In genomic region chr1:239997515-239998311, GRCh38 we compare ENCODE assay signal across 9 cellular contexts.
DNase-seq lines count a peak whose midpoint lies in the region; ATAC-seq and TF ChIP-seq lines count a peak whose summit lies in the region.
"Had no signal": no experiment of that assay in that cellular context is flagged by ENCODE, and none has a peak within 500 bp of the region (broad histone marks: within the 10 kb centered on the region; RNA-seq: fewer than 3 reads in every experiment).

No MANE protein-coding gene starts in this region.

- H3K27me3 Mint-ChIP-seq in activated CD4-positive, alpha-beta T cell treated with anti-CD3 and anti-CD28 coated beads, Interleukin-2, amount 10 ng/mL, durations not matched to agents 24 days and 14 days = peaks cover 34% of the 10 kb centered on the region
- peaks cover 39% of the 10 kb centered on the region for H3K27me3 Mint-ChIP-seq in activated CD4-positive, alpha-beta T cell treated with anti-CD3 and anti-CD28 coated beads, Interleukin-2, amount 10 ng/mL, durations not matched to agents 7 days and 5 days
- peaks cover 29 to 35% of the 10 kb centered on the region in 2 donors for H3K27me3 Mint-ChIP-seq in stimulated activated naive B cell treated with anti-CD40 and anti-IgM and Interleukin-4, amounts not matched to agents 10 μg/mL and 1 μg/mL and 100 μg/mL, for 72 hours

- POLR2A ChIA-PET in activated CD4-positive, alpha-beta T cell treated with anti-CD3 and anti-CD28 coated beads, Interleukin-2, amount 10 ng/mL, durations not matched to agents 7 days and 5 days (lab: Charles Lee) = no interaction called here
- POLR2A ChIA-PET in A673 (lab: Charles Lee; ENCODE audit: low non-redundant PET) = no interaction called here

- no peaks in the 10 kb centered on the region for H3K4me1 Mint-ChIP-seq in activated CD4-positive, alpha-beta T cell treated with anti-CD3 and anti-CD28 coated beads, Interleukin-2, amount 10 ng/mL, durations not matched to agents 24 days and 14 days
- H3K4me1 Mint-ChIP-seq in activated CD4-positive, alpha-beta T cell treated with anti-CD3 and anti-CD28 coated beads, Interleukin-2, amount 10 ng/mL, durations not matched to agents 7 days and 5 days = peaks cover 2% of the 10 kb centered on the region
- H3K4me1 Mint-ChIP-seq in stimulated activated naive B cell treated with anti-CD40 and anti-IgM and Interleukin-4, amounts not matched to agents 10 μg/mL and 1 μg/mL and 100 μg/mL, for 72 hours = no peaks in the 10 kb centered on the region

- H3K9ac ChIP-seq in iPS-18a (ENCODE audit: low read length) = no peak overlapping the region

- intact Hi-C loops in activated CD4-positive, alpha-beta T cell treated with anti-CD3 and anti-CD28 coated beads, Interleukin-2, amount 10 ng/mL, durations not matched to agents 24 days and 14 days (cut with micrococcal nuclease) = no loop called here
- intact Hi-C loops in A673 (cut with micrococcal nuclease; ENCODE audit: unreplicated experiment) = no loop called here

- H3K36me3 Mint-ChIP-seq in activated CD4-positive, alpha-beta T cell treated with anti-CD3 and anti-CD28 coated beads, Interleukin-2, amount 10 ng/mL, durations not matched to agents 24 days and 14 days (ENCODE audit: low read depth) = peaks cover 1% of the 10 kb centered on the region
- H3K36me3 Mint-ChIP-seq in activated CD4-positive, alpha-beta T cell treated with anti-CD3 and anti-CD28 coated beads, Interleukin-2, amount 10 ng/mL, durations not matched to agents 7 days and 5 days (ENCODE audit: low read depth) = no peaks in the 10 kb centered on the region
- no peaks in the 10 kb centered on the region for H3K36me3 Mint-ChIP-seq in stimulated activated naive B cell treated with anti-CD40 and anti-IgM and Interleukin-4, amounts not matched to agents 10 μg/mL and 1 μg/mL and 100 μg/mL, for 72 hours
- H3K36me3 Mint-ChIP-seq: CD4-positive, CD25-positive, alpha-beta regulatory T cell had no signal

- H3K27me3 ChIP-seq in iPS-18a (ENCODE audit: control insufficient read depth, insufficient read depth, low read length) (peaks cover 34% of the 10 kb centered on the region), A673 (replicated peaks; ENCODE audit: insufficient read depth, low read depth, low read length, poor library complexity) (peaks cover 17% of the 10 kb centered on the region)

- no peak for TF ChIP-seq CTCF in WI38 (IDR thresholded peaks at IDR 0.05; ENCODE audit: low read depth, low read length)
- TF ChIP-seq CTCF in A673 (conservative IDR thresholded peaks at IDR 0.05; ENCODE audit: low read depth, low read length) = no peak

- CTCF ChIA-PET in activated CD4-positive, alpha-beta T cell treated with anti-CD3 and anti-CD28 coated beads, Interleukin-2, amount 10 ng/mL, durations not matched to agents 7 days and 5 days (lab: Charles Lee) = no interaction called here
- CTCF ChIA-PET in A673 (lab: Charles Lee) = no interaction called here

- peak; percentile 42 for DNase-seq in activated CD4-positive, alpha-beta T cell treated with anti-CD3 and anti-CD28 coated beads, Interleukin-2, amount 10 ng/mL, durations not matched to agents 24 days and 14 days
- no peak for DNase-seq in activated CD4-positive, alpha-beta T cell treated with anti-CD3 and anti-CD28 coated beads, Interleukin-2, amount 10 ng/mL, durations not matched to agents 7 days and 5 days
- DNase-seq in stimulated activated naive B cell treated with anti-CD40 and anti-IgM and Interleukin-4, amounts not matched to agents 10 μg/mL and 1 μg/mL and 100 μg/mL, for 72 hours = no peak
- DNase-seq in A673 (ENCODE audit: low spot score) = no peak
- no peak for DNase-seq in COLO829 (ENCODE audit: low spot score)
- DNase-seq: CD4-positive, CD25-positive, alpha-beta regulatory T cell had no signal

- no peaks in the 10 kb centered on the region for H3K36me3 ChIP-seq in iPS-18a (ENCODE audit: control insufficient read depth, low read depth, low read length)
- H3K36me3 ChIP-seq in A673 (ENCODE audit: insufficient read depth, low read length, poor library complexity, severe bottlenecking) = no peaks in the 10 kb centered on the region

- no peak overlapping the region for H3K4me3 Mint-ChIP-seq in activated CD4-positive, alpha-beta T cell treated with anti-CD3 and anti-CD28 coated beads, Interleukin-2, amount 10 ng/mL, durations not matched to agents 24 days and 14 days
- no peak overlapping the region for H3K4me3 Mint-ChIP-seq in activated CD4-positive, alpha-beta T cell treated with anti-CD3 and anti-CD28 coated beads, Interleukin-2, amount 10 ng/mL, durations not matched to agents 7 days and 5 days
- H3K4me3 Mint-ChIP-seq in stimulated activated naive B cell treated with anti-CD40 and anti-IgM and Interleukin-4, amounts not matched to agents 10 μg/mL and 1 μg/mL and 100 μg/mL, for 72 hours = peak overlapping the region in 1 of 2 donors; percentile 41

- no peaks in the 10 kb centered on the region for H3K9me3 Mint-ChIP-seq in activated CD4-positive, alpha-beta T cell treated with anti-CD3 and anti-CD28 coated beads, Interleukin-2, amount 10 ng/mL, durations not matched to agents 24 days and 14 days
- no peaks in the 10 kb centered on the region for H3K9me3 Mint-ChIP-seq in activated CD4-positive, alpha-beta T cell treated with anti-CD3 and anti-CD28 coated beads, Interleukin-2, amount 10 ng/mL, durations not matched to agents 7 days and 5 days
- H3K9me3 Mint-ChIP-seq in stimulated activated naive B cell treated with anti-CD40 and anti-IgM and Interleukin-4, amounts not matched to agents 10 μg/mL and 1 μg/mL and 100 μg/mL, for 72 hours = no peaks in the 10 kb centered on the region

- peak; percentile 14 to 29 for ATAC-seq in stimulated activated naive B cell treated with anti-CD40 and anti-IgM and Interleukin-4, amounts not matched to agents 10 μg/mL and 1 μg/mL and 100 μg/mL, for 72 hours (replicated peaks)
- ATAC-seq in HG02763 (IDR thresholded peaks at IDR 0.05; ENCODE audit: unreplicated experiment) = no peak

- H3K9me3 ChIP-seq in iPS-18a (ENCODE audit: control insufficient read depth, low read depth, low read length) = no peaks in the 10 kb centered on the region
- H3K9me3 ChIP-seq in A673 (ENCODE audit: low read depth, low read length, poor library complexity, severe bottlenecking) = no peaks in the 10 kb centered on the region

- H3K4me1 ChIP-seq in iPS-18a (ENCODE audit: control insufficient read depth, low read depth, low read length) (no peaks in the 10 kb centered on the region), A673 (ENCODE audit: insufficient read depth, low read length, poor library complexity, severe bottlenecking) (no peaks in the 10 kb centered on the region)

- no peak overlapping the region for H3K27ac ChIP-seq in iPS-18a (ENCODE audit: low read length)
- no peak overlapping the region for H3K27ac ChIP-seq in A673 (ENCODE audit: low read depth, low read length, poor library complexity, severe bottlenecking)

- no TSS peak for BruUV-seq in A673 (replicated peaks; lab: Mats Ljungman, UMichigan)

- H3K4me3 ChIP-seq in WI38 (ENCODE audit: low read depth, low read length) = peak overlapping the region; percentile 46
- H3K4me3 ChIP-seq in iPS-18a (ENCODE audit: low read length) = peak overlapping the region; percentile 51
- H3K4me3 ChIP-seq in A673 (ENCODE audit: low read depth, low read length, poor library complexity, severe bottlenecking) = no peak overlapping the region

- no peak overlapping the region for H3K27ac Mint-ChIP-seq in activated CD4-positive, alpha-beta T cell treated with anti-CD3 and anti-CD28 coated beads, Interleukin-2, amount 10 ng/mL, durations not matched to agents 24 days and 14 days
- no peak overlapping the region for H3K27ac Mint-ChIP-seq in activated CD4-positive, alpha-beta T cell treated with anti-CD3 and anti-CD28 coated beads, Interleukin-2, amount 10 ng/mL, durations not matched to agents 7 days and 5 days
- no peak overlapping the region for H3K27ac Mint-ChIP-seq in stimulated activated naive B cell treated with anti-CD40 and anti-IgM and Interleukin-4, amounts not matched to agents 10 μg/mL and 1 μg/mL and 100 μg/mL, for 72 hours
- H3K27ac Mint-ChIP-seq: CD4-positive, CD25-positive, alpha-beta regulatory T cell had no signal
